Comparison of ENCODE assay signal across 8 cellular contexts in genomic region chr3:151918253-151919029, GRCh38. TPM values are rescaled to one million over a fixed set of nuclear protein-coding genes. Genes with fewer than 3 reads are reported as not detected.
A peak's percentile ranks its signal among the peaks of the same experiment; 100 is the strongest.
DNase-seq lines count a peak whose midpoint lies in the region; ATAC-seq and TF ChIP-seq lines count a peak whose summit lies in the region.

No MANE protein-coding gene starts in this region.

- DNase-seq in AG08396 (ENCODE audit: low spot score) (peak; percentile 30), HS-5 (ENCODE audit: low read depth) (peak; percentile 46), NOMO-1 treated with dmso at 0.1 percent for 144 hours (lab: John Stamatoyannopoulos, UW; ENCODE audit: unreplicated experiment) (peak; percentile 41), choroid plexus epithelial cell (ENCODE audit: low read depth) (peak; percentile 87), lung microvascular endothelial cell (ENCODE audit: low read depth in 2 of 2) (peak; percentile 68 to 86), NCI-H187 (lab: John Stamatoyannopoulos, UW) (no peak)

- H3K4me3 ChIP-seq in choroid plexus epithelial cell (ENCODE audit: low read depth, low read length), result no peak overlapping the region

- ATAC-seq in GM18498 (IDR thresholded peaks at IDR 0.05; ENCODE audit: unreplicated experiment) (peak; percentile 65), HG03469 (IDR thresholded peaks at IDR 0.05; ENCODE audit: unreplicated experiment) (no peak)

- peak; percentile 67 for TF ChIP-seq CTCF in choroid plexus epithelial cell (conservative IDR thresholded peaks at IDR 0.05; ENCODE audit: low read depth, low read length)

RNA-seq across cellular contexts. Expression of gene SUCNR1, which starts 45.0 kb away (rescaled TPM):
- total RNA-seq in lung microvascular endothelial cell, result not detected in 2 replicates

Comparison
In these comparisons a context has a peak if more than half of its experiments do, and no peak if none do; other contexts are left out.
1. DNase-seq: peak in AG08396 (single experiment), HS-5 (single experiment), NOMO-1 treated with dmso at 0.1 percent for 144 hours (single experiment), choroid plexus epithelial cell (single experiment) and lung microvascular endothelial cell (2 of 2); none in NCI-H187 (0 of 2).